ENCODE assay signal across 1 cellular context in the genomic region with DNA sequence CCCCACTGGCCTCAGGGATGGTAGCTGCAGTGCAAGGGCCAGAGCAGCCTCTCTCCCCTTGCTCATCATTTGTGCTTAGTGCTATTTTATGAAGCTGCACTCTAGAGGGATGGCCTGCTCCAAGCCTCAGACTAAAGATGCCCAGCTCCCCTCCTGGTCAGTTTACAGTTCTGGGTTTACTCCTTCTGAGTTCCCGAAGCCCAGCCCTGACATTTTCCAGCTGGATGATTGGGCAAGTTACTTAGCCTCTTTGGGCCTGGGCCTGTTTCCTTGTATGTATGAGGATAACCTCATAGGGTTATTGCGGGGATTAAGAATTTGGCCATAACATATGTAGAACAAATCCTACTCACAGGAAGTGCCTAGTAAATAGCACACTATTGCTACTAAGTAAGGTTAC.
TF ChIP-seq lines count a peak whose summit lies in the region.

No MANE protein-coding gene starts in this region.

TF ChIP-seq in IMR-90, 13 proteins besides CTCF, POLR2A, EP300 and RAD21:
- TF ChIP-seq MAZ (IDR thresholded peaks at IDR 0.05; ENCODE audit: borderline replicate concordance, low read depth, low read length): no peak
- no peak for TF ChIP-seq RFX5 (IDR thresholded peaks at IDR 0.05; ENCODE audit: low read depth, low read length)
- TF ChIP-seq MXI1 (IDR thresholded peaks at IDR 0.05; ENCODE audit: borderline replicate concordance, low read depth, low read length): no peak
- TF ChIP-seq, protein P1, sequence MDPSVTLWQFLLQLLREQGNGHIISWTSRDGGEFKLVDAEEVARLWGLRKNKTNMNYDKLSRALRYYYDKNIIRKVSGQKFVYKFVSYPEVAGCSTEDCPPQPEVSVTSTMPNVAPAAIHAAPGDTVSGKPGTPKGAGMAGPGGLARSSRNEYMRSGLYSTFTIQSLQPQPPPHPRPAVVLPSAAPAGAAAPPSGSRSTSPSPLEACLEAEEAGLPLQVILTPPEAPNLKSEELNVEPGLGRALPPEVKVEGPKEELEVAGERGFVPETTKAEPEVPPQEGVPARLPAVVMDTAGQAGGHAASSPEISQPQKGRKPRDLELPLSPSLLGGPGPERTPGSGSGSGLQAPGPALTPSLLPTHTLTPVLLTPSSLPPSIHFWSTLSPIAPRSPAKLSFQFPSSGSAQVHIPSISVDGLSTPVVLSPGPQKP (IDR thresholded peaks at IDR 0.05; ENCODE audit: borderline replicate concordance, low read depth, low read length): no peak
- TF ChIP-seq BHLHE40 (IDR thresholded peaks at IDR 0.05; ENCODE audit: low read depth, low read length): no peak
- TF ChIP-seq, protein P2, sequence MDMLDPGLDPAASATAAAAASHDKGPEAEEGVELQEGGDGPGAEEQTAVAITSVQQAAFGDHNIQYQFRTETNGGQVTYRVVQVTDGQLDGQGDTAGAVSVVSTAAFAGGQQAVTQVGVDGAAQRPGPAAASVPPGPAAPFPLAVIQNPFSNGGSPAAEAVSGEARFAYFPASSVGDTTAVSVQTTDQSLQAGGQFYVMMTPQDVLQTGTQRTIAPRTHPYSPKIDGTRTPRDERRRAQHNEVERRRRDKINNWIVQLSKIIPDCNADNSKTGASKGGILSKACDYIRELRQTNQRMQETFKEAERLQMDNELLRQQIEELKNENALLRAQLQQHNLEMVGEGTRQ (IDR thresholded peaks at IDR 0.05; ENCODE audit: low read depth, low read length): no peak
- TF ChIP-seq CHD1 (IDR thresholded peaks at IDR 0.05; ENCODE audit: low read depth, low read length): no peak
- TF ChIP-seq FOS (IDR thresholded peaks at IDR 0.05; ENCODE audit: low read depth, low read length): no peak
- TF ChIP-seq MAFK (IDR thresholded peaks at IDR 0.05; ENCODE audit: low read depth, low read length): no peak
- TF ChIP-seq SMC3 (IDR thresholded peaks at IDR 0.05; ENCODE audit: low read depth, low read length): no peak
- no peak for TF ChIP-seq NFE2L2 (IDR thresholded peaks at IDR 0.05; ENCODE audit: low read depth, low read length)
- no peak for TF ChIP-seq RCOR1 (IDR thresholded peaks at IDR 0.05; ENCODE audit: insufficient replicate concordance, low read length)
- no peak for TF ChIP-seq CEBPB (IDR thresholded peaks at IDR 0.05; ENCODE audit: low read depth, low read length)
